ENCODE assay signal across 10 cellular contexts in genomic region chr20:46563170-46563847, GRCh38. TPM values are rescaled to one million over a fixed set of nuclear protein-coding genes. Genes with fewer than 3 reads are reported as not detected.
DNase-seq lines count a peak whose midpoint lies in the region; ATAC-seq, FAIRE-seq and TF ChIP-seq lines count a peak whose summit lies in the region.
"Had no signal": no experiment of that assay in that cellular context is flagged by ENCODE, and none has a peak within 500 bp of the region (broad histone marks: within the 10 kb centered on the region; RNA-seq: fewer than 3 reads in every experiment).

No MANE protein-coding gene starts in this region.

- H3K9me3 ChIP-seq in esophagus muscularis mucosa (no peaks in the 10 kb centered on the region), parathyroid adenoma (ENCODE audit: control insufficient read depth, low read length) (no peaks in the 10 kb centered on the region)

- H3K4me3 ChIP-seq in NB4 (ENCODE audit: low read depth, low read length) (no peak overlapping the region), esophagus muscularis mucosa (peak overlapping the region; percentile 37 to 53 (median 41)), parathyroid adenoma (ENCODE audit: low read depth, low read length) (peak overlapping the region; percentile 27)

- 87% methylated on average over 16 of the region's 16 CpGs for WGBS in esophagus muscularis mucosa

- H3K4me1 ChIP-seq in esophagus muscularis mucosa (peaks cover 8 to 21% (median 16%) of the 10 kb centered on the region in 4 donors), parathyroid adenoma (peaks cover 5% of the 10 kb centered on the region)

- TF ChIP-seq CTCF in C4-2B (conservative IDR thresholded peaks at IDR 0.05) (no peak), NB4 (IDR thresholded peaks at IDR 0.05; ENCODE audit: low read depth, low read length) (peak; percentile 10), esophagus muscularis mucosa (IDR thresholded peaks at IDR 0.05) (no peak), parathyroid adenoma (IDR thresholded peaks at IDR 0.05) (no peak), D721Med (IDR thresholded peaks at IDR 0.05; ENCODE audit: insufficient read depth, missing control alignments) (no peak)

- TF ChIP-seq POLR2A in NB4 (IDR thresholded peaks at IDR 0.05; ENCODE audit: extremely low read depth, insufficient read length) (no peak), esophagus muscularis mucosa (IDR thresholded peaks at IDR 0.05; ENCODE audit: low read depth) (no peak)

- no peak for DNase-seq in NB4 (ENCODE audit: low read depth)
- no peak for DNase-seq in esophagus muscularis mucosa (ENCODE audit: extremely low spot score)
- DNase-seq in T-helper 9 cell: no peak
- no peak for DNase-seq in activated gamma-delta T cell (lab: John Stamatoyannopoulos, UW)
- no peak for DNase-seq in D721Med (ENCODE audit: insufficient read length, low spot score)
- DNase-seq: NCI-H1417 treated with DMSO at 0.1 percent for 48 hours had no signal

- no peak for ATAC-seq in GM19397 (IDR thresholded peaks at IDR 0.05; ENCODE audit: unreplicated experiment)

- H2AFZ ChIP-seq in parathyroid adenoma: peak overlapping the region; percentile 94

- no peak overlapping the region for H3K9ac ChIP-seq in parathyroid adenoma

- no peak for FAIRE-seq in D721Med (lab: Jason Lieb, UNC)

- no peak for TF ChIP-seq EP300 in esophagus muscularis mucosa (IDR thresholded peaks at IDR 0.05)

- H3K79me2 ChIP-seq in parathyroid adenoma: no peaks in the 10 kb centered on the region

- peak overlapping the region; percentile 62 for H3K4me2 ChIP-seq in parathyroid adenoma (ENCODE audit: low read length)

- H3K27ac ChIP-seq in C4-2B (peak overlapping the region; percentile 22; the same call in 1 of the 2 replicates), esophagus muscularis mucosa (replicated peaks in 1 of 4) (peak overlapping the region in 2 of 4 donors; percentile 59 to 80), parathyroid adenoma (no peak overlapping the region)
- H3K27ac ChIP-seq: HL-60 had no signal

- intact Hi-C loops in esophagus muscularis mucosa (cut with DNase I): no loop called here

- H3K27me3 ChIP-seq in esophagus muscularis mucosa (no peaks in the 10 kb centered on the region), parathyroid adenoma (ENCODE audit: control insufficient read depth, insufficient read depth, low read length) (no peaks in the 10 kb centered on the region)

- H3K36me3 ChIP-seq in esophagus muscularis mucosa (no peaks in the 10 kb centered on the region), parathyroid adenoma (ENCODE audit: control insufficient read depth, insufficient read depth, low read length) (no peaks in the 10 kb centered on the region)

RNA-seq across cellular contexts. Expression of gene OCSTAMP, which starts 12.9 kb away (rescaled TPM):
- not detected for total RNA-seq in esophagus muscularis mucosa

RNA-seq across cellular contexts. Expression of gene ZNF334, which starts 50.0 kb away (rescaled TPM):
- 1 to 10 TPM in 1 of 4 donors, under 1 TPM in 3; 0.50 to 2.5 (median 0.95) TPM for total RNA-seq in esophagus muscularis mucosa
